ENCODE assay signal across 17 cellular contexts in the genomic region with DNA sequence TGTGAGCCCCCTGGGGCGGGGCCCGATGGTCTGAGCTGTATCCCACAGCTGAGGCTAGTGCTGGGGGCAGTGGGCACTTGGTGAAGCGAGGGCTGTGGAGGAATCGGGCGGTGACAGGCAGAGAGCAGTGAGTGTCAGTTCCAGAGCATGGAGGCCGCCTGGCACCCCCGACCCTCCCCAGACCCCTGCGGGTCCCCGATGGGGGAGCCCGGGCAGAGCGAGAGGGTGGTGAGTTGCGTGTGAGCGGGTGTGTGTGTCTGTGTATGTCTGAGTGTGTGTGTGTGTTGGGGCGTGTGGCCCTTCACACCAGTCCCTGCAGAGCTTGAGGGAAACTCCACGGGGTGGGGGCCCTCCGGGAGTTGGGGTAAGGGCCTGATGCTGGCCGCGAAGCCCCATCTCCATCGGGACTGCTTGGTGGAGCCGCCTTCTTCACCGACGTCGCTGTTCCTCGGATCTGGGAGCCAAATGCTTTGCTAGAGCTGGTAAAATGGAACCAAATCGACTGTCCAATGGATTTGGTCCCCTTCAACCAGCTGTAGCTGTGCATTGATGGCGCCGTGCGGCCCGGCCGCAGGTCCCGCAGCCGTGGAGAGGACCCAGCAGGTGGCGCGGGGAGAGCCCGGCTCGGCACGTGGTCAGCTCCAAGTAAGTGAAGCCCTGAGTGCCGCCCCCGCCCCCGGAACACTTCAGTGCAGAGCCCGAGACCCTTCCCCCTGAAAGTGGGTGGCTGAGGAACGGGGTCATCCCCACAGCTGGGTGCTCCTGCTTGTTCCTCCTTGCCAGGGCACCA.
DNase-seq lines count a peak whose midpoint lies in the region; ATAC-seq, FAIRE-seq and TF ChIP-seq lines count a peak whose summit lies in the region.
"Had no signal": no experiment of that assay in that cellular context is flagged by ENCODE, and none has a peak within 500 bp of the region (broad histone marks: within the 10 kb centered on the region; RNA-seq: fewer than 3 reads in every experiment).

No MANE protein-coding gene starts in this region.

- H3K4me2 ChIP-seq in K562 (ENCODE audit: insufficient read depth, low read length), result no peak overlapping the region

- peaks cover 24% of the 10 kb centered on the region for H4K20me1 ChIP-seq in K562 (replicated peaks; ENCODE audit: control insufficient read depth, insufficient read depth, low read length)

- peak overlapping the region in 9 of 12 donors; percentile 19 to 100 (median 43) for H3K27ac ChIP-seq in heart left ventricle
- no peak overlapping the region for H3K27ac ChIP-seq in 22Rv1
- no peak overlapping the region for H3K27ac ChIP-seq in K562 (ENCODE audit: extremely low read depth, low read depth, low read length)
- H3K27ac ChIP-seq in sigmoid colon, result peak overlapping the region in 3 of 4 donors; percentile 14 to 53 (median 21)
- H3K27ac ChIP-seq: GM23248 had no signal

- WGBS in heart left ventricle, 4 donors, result 71 to 77% (median 76%) methylated on average over 31 to 42 of the region's 42 CpGs
- WGBS in K562 (ENCODE audit: insufficient coverage, low coverage, missing lambda C conversion rate), result 9% methylated on average over 37 of the region's 42 CpGs
- WGBS in sigmoid colon, 2 donors, result 87 to 90% methylated on average over 42 of the region's 42 CpGs

- in situ Hi-C loops in K562 (cut with MboI), result no loop called here

- H3K9ac ChIP-seq in K562 (ENCODE audit: insufficient read depth in 1 of 2, low read depth in 2 of 2, low read length in 2 of 2), result no peak overlapping the region
- H3K9ac ChIP-seq: GM23248 had no signal

- H3K4me3 ChIP-seq in heart left ventricle (no peak overlapping the region), K562 (no peak overlapping the region), sigmoid colon (no peak overlapping the region)
- H3K4me3 ChIP-seq: GM12878, GM23248 had no signal

- no peak overlapping the region for H2AFZ ChIP-seq in K562 (ENCODE audit: low read depth, low read length)
- H2AFZ ChIP-seq: GM23248 had no signal

- intact Hi-C loops in heart left ventricle (cut with DNase I), result no loop called here
- intact Hi-C loops in Right ventricle myocardium inferior (cut with DNase I), result no loop called here
- intact Hi-C loops in K562 (cut with micrococcal nuclease), result no loop called here
- intact Hi-C loops in sigmoid colon (cut with DNase I), result loop anchor here (5.0 kb wide), 1 partner anchor 37 kb away; no protein-coding TSS in a partner anchor

- DNase-seq in heart left ventricle (no peak), Right ventricle myocardium inferior (ENCODE audit: missing footprints) (no peak), K562 (ENCODE audit: extremely low read depth in 1 of 4, low spot score in 3 of 4) (no peak), sigmoid colon (no peak), GF-D8 (lab: John Stamatoyannopoulos, UW) (no peak), GM12892 (ENCODE audit: insufficient read length) (no peak)
- DNase-seq: ACHN; C1 segment of cervical spinal cord; Calu3; CD4-positive, alpha-beta T cell; DMS 273 treated with DMSO at 0.1 percent for 48 hours; GM23248; H9 had no signal

- no peak for TF ChIP-seq RAD21 in K562 (CRISPR knock-in tag; conservative IDR thresholded peaks at IDR 0.05 in 1 of 2, IDR thresholded peaks at IDR 0.05 in 1 of 2)

- TF ChIP-seq POLR2A in heart left ventricle (IDR thresholded peaks at IDR 0.05), result no peak
- no peak for TF ChIP-seq POLR2A in K562 (conservative IDR thresholded peaks at IDR 0.05)
- TF ChIP-seq POLR2A in sigmoid colon (IDR thresholded peaks at IDR 0.05), result no peak
- TF ChIP-seq POLR2A in GM12892 (IDR thresholded peaks at IDR 0.05; ENCODE audit: low read depth, low read length), result no peak

- CTCF ChIA-PET in K562 (lab: Yijun Ruan, JAX; ENCODE audit: low intra/inter-chr PET ratio), result no interaction called here

- POLR2A ChIA-PET in K562 (lab: Yijun Ruan, JAX), result interaction anchor here (0.6 to 1.3 kb wide), 3 partner anchors 11 to 267 kb away, joined by 3 to 5 read pairs (median 3); no protein-coding TSS in a partner anchor

- TF ChIP-seq EP300 in K562 (IDR thresholded peaks at IDR 0.05; ENCODE audit: low read length) (no peak), sigmoid colon (IDR thresholded peaks at IDR 0.05) (no peak)

- TF ChIP-seq CTCF in heart left ventricle (IDR thresholded peaks at IDR 0.05), result no peak
- peak; percentile 19 for TF ChIP-seq CTCF in 22Rv1 (IDR thresholded peaks at IDR 0.05)
- TF ChIP-seq CTCF in K562 (IDR thresholded peaks at IDR 0.05 in 2 of 3, conservative IDR thresholded peaks at IDR 0.05 in 1 of 3; ENCODE audit: insufficient read depth in 2 of 3, low read depth in 1 of 3, low read length in 3 of 3), result no peak
- TF ChIP-seq CTCF in sigmoid colon (IDR thresholded peaks at IDR 0.05), result no peak

- H3K79me2 ChIP-seq in K562 (ENCODE audit: control insufficient read depth, insufficient read depth, low read length), result no peaks in the 10 kb centered on the region

- H3K9me1 ChIP-seq in K562 (ENCODE audit: control insufficient read depth, insufficient read depth, low read length), result no peaks in the 10 kb centered on the region

- FAIRE-seq in K562 (lab: Jason Lieb, UNC) (no peak), GM12892 (lab: Jason Lieb, UNC) (no peak)
- FAIRE-seq: GM12878, GM19239 had no signal

- H3K36me3 ChIP-seq in heart left ventricle (peaks cover 0 to 29% (median 0%) of the 10 kb centered on the region in 9 donors), K562 (ENCODE audit: control insufficient read depth, insufficient read depth, low read length) (no peaks in the 10 kb centered on the region), sigmoid colon (peaks cover 0 to 7% (median 2%) of the 10 kb centered on the region in 4 donors)

- BruUV-seq in K562 (replicated peaks; lab: Mats Ljungman, UMichigan), result no TSS peak

- H3K4me1 ChIP-seq in heart left ventricle (peaks cover 0 to 47% (median 12%) of the 10 kb centered on the region in 12 donors), K562 (replicated peaks in 1 of 2; ENCODE audit: control insufficient read depth in 2 of 2, insufficient read depth in 2 of 2, low read length in 2 of 2) (peaks cover 0 to 63% of the 10 kb centered on the region in 2 experiments; a peak in 2 of 5 replicates), sigmoid colon (peaks cover 0 to 53% (median 37%) of the 10 kb centered on the region in 4 donors)

- ATAC-seq in heart left ventricle, result no peak
- no peak for ATAC-seq in Right ventricle myocardium inferior
- peak; percentile 42; the same call in 2 of the 3 replicates for ATAC-seq in K562
- no peak for ATAC-seq in GM21526 (IDR thresholded peaks at IDR 0.05; ENCODE audit: low FRiP score, unreplicated experiment)
- ATAC-seq: GM12878 had no signal

- H3K27me3 ChIP-seq in heart left ventricle (peaks cover 0 to 26% (median 5%) of the 10 kb centered on the region in 9 donors), K562 (ENCODE audit: control insufficient read depth in 2 of 2, insufficient read depth in 2 of 2, low read length in 2 of 2) (peaks cover 51 to 93% of the 10 kb centered on the region in 2 experiments), sigmoid colon (no peaks in the 10 kb centered on the region)

- H3K9me3 ChIP-seq in heart left ventricle (no peaks in the 10 kb centered on the region), K562 (replicated peaks; ENCODE audit: control insufficient read depth, insufficient read depth, low read depth, low read length) (no peaks in the 10 kb centered on the region), sigmoid colon (no peaks in the 10 kb centered on the region)

TF ChIP-seq in K562, 482 proteins besides CTCF, POLR2A, EP300 and RAD21 (continues in another document):
- TF ChIP-seq ZBED1 (IDR thresholded peaks at IDR 0.05), result no peak
- TF ChIP-seq, protein P1, sequence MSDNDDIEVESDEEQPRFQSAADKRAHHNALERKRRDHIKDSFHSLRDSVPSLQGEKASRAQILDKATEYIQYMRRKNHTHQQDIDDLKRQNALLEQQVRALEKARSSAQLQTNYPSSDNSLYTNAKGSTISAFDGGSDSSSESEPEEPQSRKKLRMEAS (CRISPR knock-in tag; IDR thresholded peaks at IDR 0.05), result 0 out of 2 replicates have a peak, but pooled peaks have one; percentile 17
- TF ChIP-seq L3MBTL2 (IDR thresholded peaks at IDR 0.05), result peak; percentile 31; the same call in 1 of the 2 replicates
- TF ChIP-seq USF1 (CRISPR knock-in tag; IDR thresholded peaks at IDR 0.05), result peak; percentile 36
- 0 out of 2 replicates have a peak, but pooled peaks have one; percentile 15 for TF ChIP-seq EGR1 (conservative IDR thresholded peaks at IDR 0.05)
- peak in 1 of 2 experiments; percentile 40 for TF ChIP-seq E2F6 (IDR thresholded peaks at IDR 0.05; ENCODE audit: borderline replicate concordance in 1 of 2, extremely low read depth in 1 of 2, insufficient read depth in 1 of 2, insufficient read length in 1 of 2, low read depth in 1 of 2, low read length in 1 of 2, poor library complexity in 1 of 2, severe bottlenecking in 1 of 2)
- TF ChIP-seq USF2 (CRISPR knock-in tag; IDR thresholded peaks at IDR 0.05), result 0 out of 2 replicates have a peak, but pooled peaks have one; percentile 11

Comparison
In these comparisons a context has a peak if more than half of its experiments do, and no peak if none do; other contexts are left out.
1. H3K27ac ChIP-seq: peak in heart left ventricle (9 of 12) and sigmoid colon (3 of 4); none in 22Rv1 (single experiment) and K562 (single experiment).